8 cellular contexts compared by ENCODE assay signal in the genomic region with DNA sequence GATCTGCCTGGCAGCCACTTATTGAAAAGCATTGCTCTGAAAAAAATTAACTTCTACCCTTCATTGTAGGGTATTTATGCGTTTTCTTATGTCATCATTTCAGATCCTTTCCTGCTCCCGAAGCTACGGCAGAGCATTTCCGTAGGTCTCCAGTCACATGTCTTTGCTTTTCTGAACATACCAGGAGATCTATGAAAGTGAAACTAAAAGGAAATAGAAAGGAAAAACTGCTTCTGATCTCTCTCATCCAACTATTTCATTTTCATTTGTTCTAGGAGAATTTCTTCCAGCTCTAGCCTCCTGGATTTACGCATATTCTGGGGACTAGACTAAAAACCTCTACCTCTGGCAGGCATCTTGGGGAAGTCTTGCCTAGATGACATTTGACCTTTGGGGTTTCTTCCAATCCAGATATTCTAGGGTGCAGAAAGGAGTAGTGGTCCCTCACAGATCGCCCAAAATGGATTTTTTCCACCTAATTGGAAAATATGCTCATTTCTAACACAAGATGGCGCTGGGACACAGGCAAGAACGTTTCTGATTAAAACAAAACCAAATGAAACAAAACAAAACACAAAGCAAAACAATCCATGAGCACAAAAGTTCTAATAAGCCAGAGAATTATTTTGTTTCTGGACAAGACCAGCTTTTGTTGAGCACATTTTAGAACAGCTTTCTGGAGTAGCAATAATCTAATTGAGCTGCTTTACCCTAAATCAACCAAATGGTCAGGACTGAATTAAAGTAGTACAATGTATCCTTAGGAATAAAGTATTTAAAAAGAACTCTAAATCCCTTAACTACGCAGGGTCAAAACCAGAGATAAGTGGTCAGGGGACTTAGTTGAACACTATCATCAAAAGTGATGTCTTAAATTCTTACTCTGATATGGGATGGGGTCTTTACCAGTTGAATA. TPM values are rescaled to one million over a fixed set of nuclear protein-coding genes. Genes with fewer than 3 reads are reported as not detected.
DNase-seq lines count a peak whose midpoint lies in the region; ATAC-seq and TF ChIP-seq lines count a peak whose summit lies in the region.

No MANE protein-coding gene starts in this region.

- DNase-seq in NCI-H146 (lab: John Stamatoyannopoulos, UW) (peak; percentile 24), NCI-H146 treated with DMSO at 0.1 percent for 48 hours (lab: John Stamatoyannopoulos, UW; ENCODE audit: unreplicated experiment) (no peak), HT1080 (ENCODE audit: low read depth) (peak; percentile 48), mucosa of descending colon (peak in 1 of 3 donors; percentile 43), HK-2 (ENCODE audit: unreplicated experiment) (no peak)
- DNase-seq in effector memory CD8-positive, alpha-beta T cell: peak; percentile 32 to 42 (median 40)

- peak; percentile 54 for TF ChIP-seq CTCF in mucosa of descending colon (IDR thresholded peaks at IDR 0.05)

- H3K27me3 Mint-ChIP-seq in T-helper 1 cell treated with Interleukin-12 subunit alpha and Interleukin-12 subunit beta and Interleukin-4 antibody, amounts not matched to agents 30 μg/mL and 1 μg/mL, for 36 hours (ENCODE audit: low read depth): peaks cover 14% of the 10 kb centered on the region
- H3K27me3 Mint-ChIP-seq in effector memory CD8-positive, alpha-beta T cell: peaks cover 0 to 10% of the 10 kb centered on the region in 2 donors

- H3K4me1 Mint-ChIP-seq in T-helper 1 cell treated with Interleukin-12 subunit alpha and Interleukin-12 subunit beta and Interleukin-4 antibody, amounts not matched to agents 30 μg/mL and 1 μg/mL, for 36 hours (ENCODE audit: low read depth): peaks cover 9% of the 10 kb centered on the region
- peaks cover 4% of the 10 kb centered on the region in 2 donors for H3K4me1 Mint-ChIP-seq in effector memory CD8-positive, alpha-beta T cell (ENCODE audit: low read depth in 2 of 2)

- H3K4me3 Mint-ChIP-seq in T-helper 1 cell treated with Interleukin-12 subunit alpha and Interleukin-12 subunit beta and Interleukin-4 antibody, amounts not matched to agents 30 μg/mL and 1 μg/mL, for 36 hours: peak overlapping the region; percentile 42
- no peak overlapping the region for H3K4me3 Mint-ChIP-seq in effector memory CD8-positive, alpha-beta T cell

- H3K36me3 Mint-ChIP-seq in T-helper 1 cell treated with Interleukin-12 subunit alpha and Interleukin-12 subunit beta and Interleukin-4 antibody, amounts not matched to agents 30 μg/mL and 1 μg/mL, for 36 hours (ENCODE audit: low read depth): no peaks in the 10 kb centered on the region
- peaks cover 6% of the 10 kb centered on the region for H3K36me3 Mint-ChIP-seq in effector memory CD8-positive, alpha-beta T cell (ENCODE audit: insufficient read depth)

- no peaks in the 10 kb centered on the region for H3K4me1 ChIP-seq in mucosa of descending colon (ENCODE audit: low read depth)

- H3K4me3 ChIP-seq in mucosa of descending colon: peak overlapping the region; percentile 3

- no peaks in the 10 kb centered on the region for H3K9me3 Mint-ChIP-seq in T-helper 1 cell treated with Interleukin-12 subunit alpha and Interleukin-12 subunit beta and Interleukin-4 antibody, amounts not matched to agents 30 μg/mL and 1 μg/mL, for 36 hours
- H3K9me3 Mint-ChIP-seq in effector memory CD8-positive, alpha-beta T cell: no peaks in the 10 kb centered on the region

- peak; percentile 32 for ATAC-seq in effector memory CD8-positive, alpha-beta T cell (replicated peaks)
- ATAC-seq in mucosa of descending colon (peak; percentile 51), GM18873 (IDR thresholded peaks at IDR 0.05; ENCODE audit: low FRiP score, unreplicated experiment) (no peak)

- no peaks in the 10 kb centered on the region for H3K36me3 ChIP-seq in mucosa of descending colon (ENCODE audit: low read depth)

- peak overlapping the region; percentile 4 for H3K27ac Mint-ChIP-seq in T-helper 1 cell treated with Interleukin-12 subunit alpha and Interleukin-12 subunit beta and Interleukin-4 antibody, amounts not matched to agents 30 μg/mL and 1 μg/mL, for 36 hours
- H3K27ac Mint-ChIP-seq in effector memory CD8-positive, alpha-beta T cell: no peak overlapping the region

- H3K9me3 ChIP-seq in mucosa of descending colon: no peaks in the 10 kb centered on the region

- intact Hi-C loops in mucosa of descending colon (cut with DNase I, micrococcal nuclease): loop anchor here (5.0 to 10.0 kb wide), 2 partner anchors 149 to 152 kb away; no protein-coding TSS in a partner anchor

RNA-seq across cellular contexts. Expression of a gene that starts 12.2 kb away (rescaled TPM):
- total RNA-seq in HT1080 (2014; rRNA removed; shearing (Covaris generic)): 2.7 and 3.0 TPM in 2 replicates
- 4.1 and 4.6 TPM in 2 replicates for polyA plus RNA-seq in HT1080 (2015; cell fraction: cytosol; rRNA removed)
- 3.5 and 8.9 TPM in 2 replicates for polyA plus RNA-seq in HT1080 (2015; cell fraction: nucleus; rRNA removed)
- total RNA-seq in mucosa of descending colon: 10 to 100 TPM in 1 of 3 donors, 1 to 10 TPM in 2; 8.5 to 12.4 (median 9.5) TPM

Comparison
In these comparisons a context has a peak if more than half of its experiments do, and no peak if none do; other contexts are left out.
1. DNase-seq: peak in NCI-H146 (single experiment), HT1080 (single experiment) and effector memory CD8-positive, alpha-beta T cell (3 of 3); none in NCI-H146 treated with DMSO at 0.1 percent for 48 hours (single experiment) and HK-2 (single experiment).